ENCODE assay signal across 1 cellular context in genomic region chr7:134986363-134987231, GRCh38.
TF ChIP-seq lines count a peak whose summit lies in the region.

AGBL3 (plus strand) TSS chr7:134986508; CDS start chr7:134987934, 1,426 bp downstream.

TF ChIP-seq in H1, 55 proteins besides CTCF, POLR2A, EP300 and RAD21:
- TF ChIP-seq KDM4A (IDR thresholded peaks at IDR 0.05; ENCODE audit: low read depth, low read length, severe bottlenecking) (peak; percentile 98), RXRA (IDR thresholded peaks at IDR 0.05; ENCODE audit: insufficient read depth, low read depth, low read length) (no peak), EGR1 (IDR thresholded peaks at IDR 0.05; ENCODE audit: borderline replicate concordance, low read depth, low read length) (no peak), BACH1 (IDR thresholded peaks at IDR 0.05; ENCODE audit: low read length) (peak; percentile 2; the same call in 1 of the 2 replicates), CHD2 (IDR thresholded peaks at IDR 0.05; ENCODE audit: low read length) (peak; percentile 97), KDM1A (IDR thresholded peaks at IDR 0.05; ENCODE audit: borderline replicate concordance, low read length) (0 out of 2 replicates have a peak, but pooled peaks have one; percentile 11), HDAC6 (IDR thresholded peaks at IDR 0.05; ENCODE audit: low read depth, low read length) (no peak), CREB1 (IDR thresholded peaks at IDR 0.05) (peak; percentile 51; the same call in 1 of the 2 replicates), TCF12 (IDR thresholded peaks at IDR 0.05; ENCODE audit: low read depth, low read length) (no peak), TAF1 (IDR thresholded peaks at IDR 0.05; ENCODE audit: low read depth, low read length) (peak; percentile 80), SP1 (IDR thresholded peaks at IDR 0.05; ENCODE audit: low read depth, low read length) (no peak), GTF2F1 (IDR thresholded peaks at IDR 0.05; ENCODE audit: borderline replicate concordance, low read depth, low read length) (no peak), TBP (IDR thresholded peaks at IDR 0.05; ENCODE audit: low read depth, low read length) (peak; percentile 54; the same call in 1 of the 2 replicates), SIN3A (conservative IDR thresholded peaks at IDR 0.05 in 1 of 2, IDR thresholded peaks at IDR 0.05 in 1 of 2; ENCODE audit: low read depth in 1 of 2, low read length in 2 of 2) (0 out of 4 replicates have a peak, but pooled peaks of 1 of the 2 experiments have one; percentile 14), BRCA1 (IDR thresholded peaks at IDR 0.05; ENCODE audit: low read depth, low read length) (peak; percentile 89), ASH2L (IDR thresholded peaks at IDR 0.05; ENCODE audit: low read length) (peak; percentile 97), JUND (IDR thresholded peaks at IDR 0.05; ENCODE audit: low read length) (0 out of 2 replicates have a peak, but pooled peaks have one; percentile 5), PHF8 (conservative IDR thresholded peaks at IDR 0.05; ENCODE audit: low read depth, low read length) (peak; percentile 95), POLR2AphosphoS5 (IDR thresholded peaks at IDR 0.05; ENCODE audit: low read depth, low read length) (peak; percentile 86), CEBPB (IDR thresholded peaks at IDR 0.05; ENCODE audit: low read depth, low read length) (no peak)
- TF ChIP-seq, protein P1, sequence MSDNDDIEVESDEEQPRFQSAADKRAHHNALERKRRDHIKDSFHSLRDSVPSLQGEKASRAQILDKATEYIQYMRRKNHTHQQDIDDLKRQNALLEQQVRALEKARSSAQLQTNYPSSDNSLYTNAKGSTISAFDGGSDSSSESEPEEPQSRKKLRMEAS (IDR thresholded peaks at IDR 0.05): peak; percentile 94
- TF ChIP-seq, protein P2, sequence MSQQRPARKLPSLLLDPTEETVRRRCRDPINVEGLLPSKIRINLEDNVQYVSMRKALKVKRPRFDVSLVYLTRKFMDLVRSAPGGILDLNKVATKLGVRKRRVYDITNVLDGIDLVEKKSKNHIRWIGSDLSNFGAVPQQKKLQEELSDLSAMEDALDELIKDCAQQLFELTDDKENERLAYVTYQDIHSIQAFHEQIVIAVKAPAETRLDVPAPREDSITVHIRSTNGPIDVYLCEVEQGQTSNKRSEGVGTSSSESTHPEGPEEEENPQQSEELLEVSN (IDR thresholded peaks at IDR 0.05): peak; percentile 99
TF ChIP-seq in H1: peak in this region for 15.
